Comparison of ENCODE assay signal across 10 cellular contexts in genomic region chr12:43501705-43502104, GRCh38. TPM values are rescaled to one million over a fixed set of nuclear protein-coding genes. Genes with fewer than 3 reads are reported as not detected.
DNase-seq lines count a peak whose midpoint lies in the region; ATAC-seq and TF ChIP-seq lines count a peak whose summit lies in the region.
"Had no signal": no experiment of that assay in that cellular context is flagged by ENCODE, and none has a peak within 500 bp of the region (broad histone marks: within the 10 kb centered on the region; RNA-seq: fewer than 3 reads in every experiment).

No MANE protein-coding gene starts in this region.

- H3K36me3 ChIP-seq in parathyroid adenoma (ENCODE audit: control insufficient read depth, insufficient read depth, low read length): no peaks in the 10 kb centered on the region
- H3K36me3 ChIP-seq: lower lobe of right lung had no signal

- H3K4me3 ChIP-seq in parathyroid adenoma (ENCODE audit: low read depth, low read length): no peak overlapping the region
- H3K4me3 ChIP-seq: lower lobe of right lung had no signal

- H3K36me3 Mint-ChIP-seq in chondrocyte (ENCODE audit: low read depth): no peaks in the 10 kb centered on the region

- H2AFZ ChIP-seq in parathyroid adenoma: no peak overlapping the region

- no peak overlapping the region for H3K27ac Mint-ChIP-seq in chondrocyte (ENCODE audit: unreplicated experiment)

- no peaks in the 10 kb centered on the region for H3K9me3 Mint-ChIP-seq in chondrocyte (ENCODE audit: low read depth)

- no peak overlapping the region for H3K9ac ChIP-seq in parathyroid adenoma

- no peaks in the 10 kb centered on the region for H3K27me3 ChIP-seq in parathyroid adenoma (ENCODE audit: control insufficient read depth, insufficient read depth, low read length)

- H3K27me3 Mint-ChIP-seq in chondrocyte (ENCODE audit: low read depth): no peaks in the 10 kb centered on the region

- ATAC-seq in HG03159 (IDR thresholded peaks at IDR 0.05; ENCODE audit: unreplicated experiment): no peak
- no peak for ATAC-seq in left ventricle myocardium superior
- ATAC-seq: lower lobe of right lung had no signal

- intact Hi-C loops in left ventricle myocardium superior (cut with micrococcal nuclease): no loop called here

- no peak overlapping the region for H3K27ac ChIP-seq in parathyroid adenoma
- H3K27ac ChIP-seq: lower lobe of right lung had no signal

- no peaks in the 10 kb centered on the region for H3K4me1 ChIP-seq in parathyroid adenoma
- H3K4me1 ChIP-seq: lower lobe of right lung had no signal

- no peak overlapping the region for H3K4me2 ChIP-seq in parathyroid adenoma (ENCODE audit: low read length)

- peak; percentile 14 for DNase-seq in NCI-H1092 treated with DMSO at 0.1 percent for 48 hours (lab: John Stamatoyannopoulos, UW)
- no peak for DNase-seq in NCI-H1092 (lab: John Stamatoyannopoulos, UW)
- DNase-seq in NCI-H1105 (lab: John Stamatoyannopoulos, UW): peak; percentile 6
- no peak for DNase-seq in chondrocyte (ENCODE audit: low spot score)
- DNase-seq in effector CD4-positive, alpha-beta T cell: no peak
- DNase-seq in left ventricle myocardium superior: no peak
- DNase-seq: lower lobe of right lung; stimulated activated naive CD4-positive, alpha-beta T cell treated with Interleukin-2 at 50 U/mL for 16 hours had no signal

- TF ChIP-seq CTCF in chondrocyte (IDR thresholded peaks at IDR 0.05): peak; percentile 86
- peak; percentile 25 for TF ChIP-seq CTCF in parathyroid adenoma (IDR thresholded peaks at IDR 0.05)

- no peaks in the 10 kb centered on the region for H3K79me2 ChIP-seq in parathyroid adenoma

- H3K4me1 Mint-ChIP-seq in chondrocyte (ENCODE audit: low read depth): no peaks in the 10 kb centered on the region

- H3K9me3 ChIP-seq in parathyroid adenoma (ENCODE audit: control insufficient read depth, low read length): no peaks in the 10 kb centered on the region
- H3K9me3 ChIP-seq: lower lobe of right lung had no signal

- H3K4me3 Mint-ChIP-seq in chondrocyte (ENCODE audit: unreplicated experiment): no peak overlapping the region

RNA-seq across cellular contexts. Expression of gene ADAMTS20, which starts 50.3 kb away (rescaled TPM):
- total RNA-seq in chondrocyte: 0.18 to 0.22 TPM in 2 of 3 replicates, not detected in the other
- not detected for total RNA-seq in left ventricle myocardium superior
- total RNA-seq: lower lobe of right lung had no signal

Comparison
In these comparisons a context has a peak if more than half of its experiments do, and no peak if none do; other contexts are left out.
1. DNase-seq: peak in NCI-H1092 treated with DMSO at 0.1 percent for 48 hours (single experiment) and NCI-H1105 (single experiment); none in NCI-H1092 (single experiment), chondrocyte (single experiment), effector CD4-positive, alpha-beta T cell (single experiment) and left ventricle myocardium superior (single experiment).